In genomic region chr16:4383591-4384495, GRCh38 we compare ENCODE assay signal across 15 cellular contexts. TPM values are rescaled to one million over a fixed set of nuclear protein-coding genes. Genes with fewer than 3 reads are reported as not detected.
DNase-seq lines count a peak whose midpoint lies in the region; ATAC-seq, FAIRE-seq and TF ChIP-seq lines count a peak whose summit lies in the region.
"Had no signal": no experiment of that assay in that cellular context is flagged by ENCODE, and none has a peak within 500 bp of the region (broad histone marks: within the 10 kb centered on the region; RNA-seq: fewer than 3 reads in every experiment).

No MANE protein-coding gene starts in this region.

- H3K27me3 ChIP-seq in K562 (ENCODE audit: control insufficient read depth in 2 of 2, insufficient read depth in 2 of 2, low read length in 2 of 2) (no peaks in the 10 kb centered on the region), uterus (no peaks in the 10 kb centered on the region)
- H3K27me3 ChIP-seq: left lung had no signal

- H3K79me2 ChIP-seq in K562 (ENCODE audit: control insufficient read depth, insufficient read depth, low read length), result no peaks in the 10 kb centered on the region

- peaks cover 0 to 37% of the 10 kb centered on the region in 2 experiments; a peak in 2 of 5 replicates for H3K4me1 ChIP-seq in K562 (replicated peaks in 1 of 2; ENCODE audit: control insufficient read depth in 2 of 2, insufficient read depth in 2 of 2, low read length in 2 of 2)
- H3K4me1 ChIP-seq in mesodermal cell (ENCODE audit: control insufficient read depth, insufficient read depth, low read length, poor library complexity, severe bottlenecking), result peaks cover 59% of the 10 kb centered on the region
- peaks cover 0 to 20% of the 10 kb centered on the region in 2 donors for H3K4me1 ChIP-seq in uterus

- 95% methylated on average over 10 of the region's 13 CpGs for WGBS in K562 (ENCODE audit: insufficient coverage, low coverage, missing lambda C conversion rate)
- 94 to 99% methylated on average over 6 to 9 of the region's 13 CpGs for WGBS in mesodermal cell (ENCODE audit: insufficient coverage in 2 of 2), 2 experiments

- TF ChIP-seq POLR2A in K562 (conservative IDR thresholded peaks at IDR 0.05), result peak; percentile 19; the same call in 1 of the 2 replicates
- no peak for TF ChIP-seq POLR2A in uterus (IDR thresholded peaks at IDR 0.05)

- in situ Hi-C loops in K562 (cut with MboI), result no loop called here

- ATAC-seq in left cardiac atrium (no peak), K562 (no peak)
- ATAC-seq: activated CD8-positive, alpha-beta T cell treated with anti-CD3 and anti-CD28 coated beads for 36 hours; left lung; naive thymus-derived CD4-positive, alpha-beta T cell had no signal

- H3K9me3 ChIP-seq in K562 (replicated peaks; ENCODE audit: control insufficient read depth, insufficient read depth, low read depth, low read length), result no peaks in the 10 kb centered on the region
- H3K9me3 ChIP-seq in mesodermal cell (ENCODE audit: control insufficient read depth, low read length), result no peaks in the 10 kb centered on the region
- H3K9me3 ChIP-seq in uterus, result no peaks in the 10 kb centered on the region
- H3K9me3 ChIP-seq: left lung had no signal

- H3K4me2 ChIP-seq in K562 (ENCODE audit: insufficient read depth, low read length), result no peak overlapping the region

- intact Hi-C loops in left cardiac atrium (cut with DNase I), result no loop called here
- intact Hi-C loops in cardiac septum (cut with DNase I), result no loop called here
- intact Hi-C loops in K562 (cut with micrococcal nuclease), result no loop called here
- intact Hi-C loops in uterus (cut with DNase I; ENCODE audit: low total_unique reads), result no loop called here

- no peak for TF ChIP-seq CTCF in K562 (IDR thresholded peaks at IDR 0.05 in 2 of 3, conservative IDR thresholded peaks at IDR 0.05 in 1 of 3; ENCODE audit: insufficient read depth in 2 of 3, low read depth in 1 of 3, low read length in 3 of 3)
- no peak for TF ChIP-seq CTCF in uterus (IDR thresholded peaks at IDR 0.05)
- TF ChIP-seq CTCF in GM10266 (IDR thresholded peaks at IDR 0.05; ENCODE audit: control insufficient read depth, insufficient read depth, low read depth, missing control alignments), result no peak

- H3K9ac ChIP-seq in K562 (ENCODE audit: insufficient read depth in 1 of 2, low read depth in 2 of 2, low read length in 2 of 2), result no peak overlapping the region

- no peak overlapping the region for H3K27ac ChIP-seq in K562 (ENCODE audit: extremely low read depth, low read depth, low read length)
- peak overlapping the region; percentile 13 for H3K27ac ChIP-seq in mesodermal cell (ENCODE audit: low read depth, low read length, severe bottlenecking)
- H3K27ac ChIP-seq in uterus, result peak overlapping the region; percentile 46 to 68

- no peaks in the 10 kb centered on the region for H4K20me1 ChIP-seq in K562 (replicated peaks; ENCODE audit: control insufficient read depth, insufficient read depth, low read length)

- H3K9me1 ChIP-seq in K562 (ENCODE audit: control insufficient read depth, insufficient read depth, low read length), result no peaks in the 10 kb centered on the region

- no peak for FAIRE-seq in K562 (lab: Jason Lieb, UNC)
- FAIRE-seq: A204.1 had no signal

- DNase-seq in left cardiac atrium, result peak; percentile 23
- no peak for DNase-seq in cardiac septum (ENCODE audit: low spot score)
- peak in 2 of 4 experiments; percentile 14 to 15 for DNase-seq in K562 (ENCODE audit: extremely low read depth in 1 of 4, low spot score in 3 of 4)
- DNase-seq in uterus, result no peak
- no peak for DNase-seq in OCI-M2 (lab: John Stamatoyannopoulos, UW; ENCODE audit: unreplicated experiment)
- DNase-seq in NCI-H1092 treated with DMSO at 0.1 percent for 48 hours (lab: John Stamatoyannopoulos, UW), result no peak
- DNase-seq in GM10266 (ENCODE audit: extremely low spot score), result no peak
- DNase-seq: activated CD8-positive, alpha-beta T cell treated with anti-CD3 and anti-CD28 coated beads for 36 hours; GOT3; left lung; NCI-H1694; NCI-H510A treated with DMSO at 0.1 percent for 48 hours had no signal

- H2AFZ ChIP-seq in K562 (ENCODE audit: low read depth, low read length), result no peak overlapping the region

- H3K36me3 ChIP-seq in K562 (ENCODE audit: control insufficient read depth, insufficient read depth, low read length) (peaks cover 58% of the 10 kb centered on the region; the same call in 1 of the 3 replicates), mesodermal cell (ENCODE audit: control insufficient read depth, insufficient read depth, low read length) (peaks cover 29% of the 10 kb centered on the region), uterus (no peaks in the 10 kb centered on the region)

- TF ChIP-seq RAD21 in K562 (CRISPR knock-in tag; conservative IDR thresholded peaks at IDR 0.05 in 1 of 2, IDR thresholded peaks at IDR 0.05 in 1 of 2), result no peak

- POLR2A ChIA-PET in K562 (lab: Yijun Ruan, JAX), result interaction anchor here (0.6 kb wide), 1 partner anchor 353 kb away, joined by 3 read pairs; no protein-coding TSS in a partner anchor

- BruUV-seq in K562 (replicated peaks; lab: Mats Ljungman, UMichigan), result no TSS peak

- CTCF ChIA-PET in K562 (lab: Yijun Ruan, JAX; ENCODE audit: low intra/inter-chr PET ratio), result no interaction called here

- no peak for TF ChIP-seq EP300 in K562 (IDR thresholded peaks at IDR 0.05; ENCODE audit: low read length)

- H3K4me3 ChIP-seq in K562, result no peak overlapping the region
- no peak overlapping the region for H3K4me3 ChIP-seq in mesodermal cell (ENCODE audit: extremely low read depth, insufficient read depth, low read length, poor library complexity, severe bottlenecking)
- no peak overlapping the region for H3K4me3 ChIP-seq in uterus
- H3K4me3 ChIP-seq: left lung had no signal

RNA-seq across cellular contexts. Expression of gene VASN, which starts 12.2 kb away (rescaled TPM):
- total RNA-seq in left cardiac atrium, result 10 to 100 TPM; 10.6 to 20.0 TPM
- total RNA-seq in cardiac septum, result 6.3 TPM
- 1.2 and 9.8 TPM in 2 replicates for total RNA-seq in K562 (2011; cell fraction: chromatin; rRNA removed; ENCODE audit: low replicate concordance)
- total RNA-seq in K562 (2011; cell fraction: nucleolus; rRNA removed), result 10.1 and 15.2 TPM in 2 replicates
- 3.7 and 5.7 TPM in 2 replicates for total RNA-seq in K562 (2011; cell fraction: nucleoplasm; rRNA removed)
- total RNA-seq in K562 (2014; rRNA removed), result 1.7 and 2.2 TPM in 2 replicates
- 0.06 and 0.07 TPM in 2 replicates for total RNA-seq in K562 (2014; rRNA removed; fragmentation: Illumina TruSeq; extraction: Trizol)
- 0.51 and 1.1 TPM in 2 replicates for total RNA-seq in K562 (2015; rRNA removed; fragmentation: Illumina TruSeq; extraction: Trizol)
- total RNA-seq in K562 (2021), result 2.4 and 2.5 TPM in 2 replicates
- 0.31 and 1.2 TPM in 2 replicates for polyA plus RNA-seq in K562 (2011; rRNA removed)
- 0.78 and 3.2 TPM in 2 replicates for polyA plus RNA-seq in K562 (2011; cell fraction: cytosol; rRNA removed)
- 1.2 and 2.6 TPM in 2 replicates for polyA plus RNA-seq in K562 (2011; cell fraction: nucleus; rRNA removed)
- polyA plus RNA-seq in K562 (2012), result 2.9 and 6.1 TPM in 2 replicates
- polyA plus RNA-seq in K562 (2014; fragmentation: Illumina TruSeq; extraction: Trizol), result 0.16 and 0.42 TPM in 2 replicates
- polyA plus RNA-seq in K562 (2014; fragmentation: Nextera tagmentation; extraction: Ambion mirVana), result under 1 TPM in 1 of 2 experiments, not detected in 1; 0.01 TPM
- polyA plus RNA-seq in K562 (2014; rRNA removed), result 0.78 and 0.90 TPM in 2 replicates
- 0.56 and 0.63 TPM in 2 replicates for polyA minus RNA-seq in K562 (2011; rRNA and poly(A)+ RNA removed)
- polyA minus RNA-seq in K562 (2011; cell fraction: cytosol; rRNA and poly(A)+ RNA removed), result 1.1 and 2.8 TPM in 2 replicates
- 3.4 and 6.3 TPM in 2 replicates for polyA minus RNA-seq in K562 (2011; cell fraction: nucleus; rRNA and poly(A)+ RNA removed)
- 29.4 TPM for polyA plus RNA-seq in mesodermal cell (2013, experiment 1 of 2)
- 26.3 TPM for polyA plus RNA-seq in mesodermal cell (2013, experiment 2 of 2)
- 10 to 100 TPM in 3 of 4 donors, 1 to 10 TPM in 1; 3.6 to 49.0 (median 19.9) TPM for total RNA-seq in uterus
- total RNA-seq: activated CD8-positive, alpha-beta T cell treated with anti-CD3 and anti-CD28 coated beads for 36 hours had no signal

RNA-seq across cellular contexts. Expression of gene CORO7, which starts 32.6 kb away (rescaled TPM):
- total RNA-seq in left cardiac atrium (10 to 100 TPM; 15.6 to 19.5 TPM), cardiac septum (11.9 TPM), K562 (2014; rRNA removed) (30.5 and 37.8 TPM in 2 replicates), K562 (2014; rRNA removed; fragmentation: Illumina TruSeq; extraction: Trizol) (6.9 and 8.5 TPM in 2 replicates), K562 (2015; rRNA removed; fragmentation: Illumina TruSeq; extraction: Trizol) (18.7 and 21.0 TPM in 2 replicates), K562 (2021) (67.0 and 77.2 TPM in 2 replicates), uterus (10 to 100 TPM; 13.8 to 52.1 (median 30.0) TPM)
- total RNA-seq in K562 (2011; cell fraction: chromatin; rRNA removed; ENCODE audit: low replicate concordance), result 91.2 and 301 TPM in 2 replicates
- total RNA-seq in K562 (2011; cell fraction: nucleolus; rRNA removed), result 159 and 160 TPM in 2 replicates
- 112 and 116 TPM in 2 replicates for total RNA-seq in K562 (2011; cell fraction: nucleoplasm; rRNA removed)
- polyA plus RNA-seq in K562 (2011; rRNA removed) (15.4 and 35.9 TPM in 2 replicates), K562 (2014; fragmentation: Illumina TruSeq; extraction: Trizol) (21.6 and 29.6 TPM in 2 replicates), K562 (2014; fragmentation: Nextera tagmentation; extraction: Ambion mirVana) (under 1 TPM; 0.45 to 0.51 TPM), K562 (2014; rRNA removed) (54.1 and 63.1 TPM in 2 replicates)
- polyA plus RNA-seq in K562 (2011; cell fraction: cytosol; rRNA removed), result 17.5 and 26.3 TPM in 2 replicates
- 184 and 367 TPM in 2 replicates for polyA plus RNA-seq in K562 (2011; cell fraction: nucleus; rRNA removed)
- 31.1 and 80.3 TPM in 2 replicates for polyA plus RNA-seq in K562 (2012)
- 11.1 and 17.7 TPM in 2 replicates for polyA minus RNA-seq in K562 (2011; rRNA and poly(A)+ RNA removed)
- 33.7 and 44.1 TPM in 2 replicates for polyA minus RNA-seq in K562 (2011; cell fraction: cytosol; rRNA and poly(A)+ RNA removed)
- 52.4 and 63.5 TPM in 2 replicates for polyA minus RNA-seq in K562 (2011; cell fraction: nucleus; rRNA and poly(A)+ RNA removed)
- 25.0 TPM for polyA plus RNA-seq in mesodermal cell (2013, experiment 1 of 2)
- 17.7 TPM for polyA plus RNA-seq in mesodermal cell (2013, experiment 2 of 2)

RNA-seq across cellular contexts. Expression of gene PAM16, which starts 32.7 kb away (rescaled TPM):
- total RNA-seq in left cardiac atrium, result 10 to 100 TPM; 51.0 to 64.3 TPM
- total RNA-seq in cardiac septum, result 43.3 TPM
- 70.0 and 135 TPM in 2 replicates for total RNA-seq in K562 (2011; cell fraction: chromatin; rRNA removed; ENCODE audit: low replicate concordance)
- 74.5 and 92.1 TPM in 2 replicates for total RNA-seq in K562 (2011; cell fraction: nucleolus; rRNA removed)
- total RNA-seq in K562 (2011; cell fraction: nucleoplasm; rRNA removed), result 76.8 and 107 TPM in 2 replicates
- 173 and 213 TPM in 2 replicates for total RNA-seq in K562 (2014; rRNA removed)
- total RNA-seq in K562 (2014; rRNA removed; fragmentation: Illumina TruSeq; extraction: Trizol), result 32.6 and 38.7 TPM in 2 replicates
- 48.4 and 56.1 TPM in 2 replicates for total RNA-seq in K562 (2015; rRNA removed; fragmentation: Illumina TruSeq; extraction: Trizol)
- 123 and 150 TPM in 2 replicates for total RNA-seq in K562 (2021)
- 79.3 and 88.9 TPM in 2 replicates for polyA plus RNA-seq in K562 (2011; rRNA removed)
- polyA plus RNA-seq in K562 (2011; cell fraction: cytosol; rRNA removed), result 175 and 283 TPM in 2 replicates
- polyA plus RNA-seq in K562 (2011; cell fraction: nucleus; rRNA removed), result 85.0 and 101 TPM in 2 replicates
- polyA plus RNA-seq in K562 (2012), result 96.6 and 100 TPM in 2 replicates
- polyA plus RNA-seq in K562 (2014; fragmentation: Illumina TruSeq; extraction: Trizol), result 49.0 and 66.3 TPM in 2 replicates
- 10 to 100 TPM; 41.5 to 81.1 TPM for polyA plus RNA-seq in K562 (2014; fragmentation: Nextera tagmentation; extraction: Ambion mirVana)
- polyA plus RNA-seq in K562 (2014; rRNA removed), result 243 and 273 TPM in 2 replicates
- 10.6 and 11.8 TPM in 2 replicates for polyA minus RNA-seq in K562 (2011; rRNA and poly(A)+ RNA removed)
- 19.8 and 22.7 TPM in 2 replicates for polyA minus RNA-seq in K562 (2011; cell fraction: cytosol; rRNA and poly(A)+ RNA removed)
- polyA minus RNA-seq in K562 (2011; cell fraction: nucleus; rRNA and poly(A)+ RNA removed), result 10.8 and 13.7 TPM in 2 replicates
- 60.5 TPM for polyA plus RNA-seq in mesodermal cell (2013, experiment 1 of 2)
- polyA plus RNA-seq in mesodermal cell (2013, experiment 2 of 2), result 42.8 TPM
- total RNA-seq in uterus, result 100 to 1,000 TPM in 1 of 4 donors, 10 to 100 TPM in 2, 1 to 10 TPM in 1; 8.9 to 438 (median 35.3) TPM

RNA-seq across cellular contexts. Expression of gene DNAJA3, which starts 41.8 kb away (rescaled TPM):
- total RNA-seq in left cardiac atrium, result 10 to 100 TPM; 44.6 to 48.3 TPM
- total RNA-seq in cardiac septum, result 50.7 TPM
- total RNA-seq in K562 (2011; cell fraction: chromatin; rRNA removed; ENCODE audit: low replicate concordance), result 136 and 226 TPM in 2 replicates
- total RNA-seq in K562 (2011; cell fraction: nucleolus; rRNA removed), result 126 and 149 TPM in 2 replicates
- 142 and 159 TPM in 2 replicates for total RNA-seq in K562 (2011; cell fraction: nucleoplasm; rRNA removed)
- total RNA-seq in K562 (2014; rRNA removed), result 105 and 143 TPM in 2 replicates
- 59.6 and 64.7 TPM in 2 replicates for total RNA-seq in K562 (2014; rRNA removed; fragmentation: Illumina TruSeq; extraction: Trizol)
- 77.0 and 78.4 TPM in 2 replicates for total RNA-seq in K562 (2015; rRNA removed; fragmentation: Illumina TruSeq; extraction: Trizol)
- 86.1 and 86.6 TPM in 2 replicates for total RNA-seq in K562 (2021)
- polyA plus RNA-seq in K562 (2011; rRNA removed), result 67.0 and 79.0 TPM in 2 replicates
- 67.8 and 77.0 TPM in 2 replicates for polyA plus RNA-seq in K562 (2011; cell fraction: cytosol; rRNA removed)
- 144 and 165 TPM in 2 replicates for polyA plus RNA-seq in K562 (2011; cell fraction: nucleus; rRNA removed)
- polyA plus RNA-seq in K562 (2012), result 62.5 and 74.7 TPM in 2 replicates
- polyA plus RNA-seq in K562 (2014; fragmentation: Illumina TruSeq; extraction: Trizol), result 80.0 and 88.3 TPM in 2 replicates
- 10 to 100 TPM in 1 of 2 experiments, 1 to 10 TPM in 1; 8.1 to 14.1 TPM for polyA plus RNA-seq in K562 (2014; fragmentation: Nextera tagmentation; extraction: Ambion mirVana)
- 91.2 and 121 TPM in 2 replicates for polyA plus RNA-seq in K562 (2014; rRNA removed)
- polyA minus RNA-seq in K562 (2011; rRNA and poly(A)+ RNA removed), result 40.6 and 53.4 TPM in 2 replicates
- polyA minus RNA-seq in K562 (2011; cell fraction: cytosol; rRNA and poly(A)+ RNA removed), result 33.4 and 38.2 TPM in 2 replicates
- 41.6 and 64.8 TPM in 2 replicates for polyA minus RNA-seq in K562 (2011; cell fraction: nucleus; rRNA and poly(A)+ RNA removed)
- polyA plus RNA-seq in mesodermal cell (2013, experiment 1 of 2), result 35.8 TPM
- polyA plus RNA-seq in mesodermal cell (2013, experiment 2 of 2), result 34.8 TPM
- 10 to 100 TPM; 13.8 to 44.9 (median 36.4) TPM for total RNA-seq in uterus
